In the genomic region with DNA sequence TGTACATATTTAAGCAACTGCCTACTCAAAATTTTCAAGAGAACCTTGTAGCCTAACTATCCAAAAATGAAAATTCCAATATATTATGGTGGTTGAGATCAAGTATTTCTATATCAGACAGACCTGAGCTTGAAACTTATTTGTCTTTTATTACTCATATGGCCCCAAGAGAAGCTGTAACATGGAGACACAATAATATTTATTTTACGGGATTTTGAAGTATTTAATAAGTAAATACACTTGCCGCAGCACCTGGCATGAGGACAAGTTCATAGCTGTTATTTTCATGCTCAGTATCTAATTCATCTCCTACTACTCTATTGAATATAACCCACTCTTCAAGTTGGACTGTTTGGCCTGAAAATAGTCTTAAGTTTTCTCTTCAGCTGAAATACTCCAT, we compare ENCODE assay signal across 9 cellular contexts. TPM values are rescaled to one million over a fixed set of nuclear protein-coding genes. Genes with fewer than 3 reads are reported as not detected.
DNase-seq lines count a peak whose midpoint lies in the region; ATAC-seq, FAIRE-seq and TF ChIP-seq lines count a peak whose summit lies in the region.
"Had no signal": no experiment of that assay in that cellular context is flagged by ENCODE, and none has a peak within 500 bp of the region (broad histone marks: within the 10 kb centered on the region; RNA-seq: fewer than 3 reads in every experiment).

No MANE protein-coding gene starts in this region.

- no peak overlapping the region for H2AFZ ChIP-seq in HepG2 (ENCODE audit: low read length)

- H3K27ac ChIP-seq in HepG2 (ENCODE audit: extremely low read length, insufficient read depth, low read length), result no peak overlapping the region
- peak overlapping the region; percentile 92 for H3K27ac ChIP-seq in substantia nigra (ENCODE audit: low read depth, low read length, poor library complexity, severe bottlenecking)

- H3K9me3 Mint-ChIP-seq in brain, result no peaks in the 10 kb centered on the region

- H3K4me1 ChIP-seq in HepG2 (ENCODE audit: insufficient read depth, low read length), result peaks cover 59% of the 10 kb centered on the region
- H3K4me1 ChIP-seq: adrenal gland had no signal

- H3K4me1 Mint-ChIP-seq in brain, result peaks cover 41% of the 10 kb centered on the region

- intact Hi-C loops in HepG2 (cut with micrococcal nuclease; ENCODE audit: unreplicated experiment), result no loop called here

- in situ Hi-C loops in HepG2 (cut with HindIII; ENCODE audit: extremely low pct_ligation_motif_present, low pct_unique_long_range_greater_than_20kb), result no loop called here

- H3K4me3 Mint-ChIP-seq in brain, result peak overlapping the region; percentile 21 to 88 (median 62)

- no peak for TF ChIP-seq POLR2A in HepG2 (IDR thresholded peaks at IDR 0.05; ENCODE audit: insufficient read depth in 1 of 2, low read depth in 2 of 2, low read length in 2 of 2)

- BruUV-seq in HepG2 (replicated peaks; lab: Mats Ljungman, UMichigan), result no TSS peak

- peaks cover 3 to 32% of the 10 kb centered on the region in 2 experiments for H3K36me3 ChIP-seq in HepG2 (replicated peaks in 1 of 2; ENCODE audit: control insufficient read depth in 1 of 2, insufficient read depth in 2 of 2, low read length in 2 of 2)
- H3K36me3 ChIP-seq: adrenal gland had no signal

- ATAC-seq in HepG2 (no peak), HG03196 (IDR thresholded peaks at IDR 0.05; ENCODE audit: unreplicated experiment) (no peak)

- no peak overlapping the region for H3K4me2 ChIP-seq in HepG2 (ENCODE audit: low read depth, low read length)

- H3K9me3 ChIP-seq in HepG2 (ENCODE audit: low read length), result no peaks in the 10 kb centered on the region
- H3K9me3 ChIP-seq: adrenal gland had no signal

- peaks cover 6% of the 10 kb centered on the region for H3K27me3 Mint-ChIP-seq in brain

- CTCF ChIA-PET in HepG2 (lab: Yijun Ruan, JAX; ENCODE audit: low intra/inter-chr PET ratio, low total read pairs), result no interaction called here

- DNase-seq in NCI-H1105 (lab: John Stamatoyannopoulos, UW) (peak; percentile 45), HepG2 (ENCODE audit: low spot score) (no peak), substantia nigra (lab: John Stamatoyannopoulos, UW) (no peak), NCI-H1930 (lab: John Stamatoyannopoulos, UW) (no peak), RKO (ENCODE audit: low spot score) (no peak)
- DNase-seq: activated CD4-positive, alpha-beta T cell treated with anti-CD3 and anti-CD28 coated beads, Interleukin-2, amount 50 U/mL, for 4 hours; adrenal gland had no signal

- H3K27me3 ChIP-seq in HepG2 (ENCODE audit: control insufficient read depth in 1 of 2, insufficient read depth in 2 of 2, low read length in 2 of 2), result no peaks in the 10 kb centered on the region
- H3K27me3 ChIP-seq: adrenal gland had no signal

- H3K27ac Mint-ChIP-seq in brain, result peak overlapping the region in 4 of 5 experiments; percentile 7 to 94 (median 58)

- 97% methylated on average over 2 of the region's 2 CpGs for WGBS in HepG2 (ENCODE audit: low lambda C conversion rate)

- H4K20me1 ChIP-seq in HepG2 (ENCODE audit: insufficient read depth, low read length), result no peaks in the 10 kb centered on the region

- no peak overlapping the region for H3K4me3 ChIP-seq in HepG2 (replicated peaks in 1 of 3; ENCODE audit: insufficient read depth in 1 of 3, low read depth in 2 of 3, low read length in 3 of 3)

- TF ChIP-seq EP300 in HepG2 (IDR thresholded peaks at IDR 0.05; ENCODE audit: low read depth in 2 of 2, low read length in 2 of 2) (no peak), HepG2 (CRISPR knock-in tag; IDR thresholded peaks at IDR 0.05; ENCODE audit: borderline replicate concordance) (no peak)

- POLR2A ChIA-PET in HepG2 (lab: Yijun Ruan, JAX), result no interaction called here

- H3K79me2 ChIP-seq in HepG2 (ENCODE audit: insufficient read depth, low read length), result peaks cover 95% of the 10 kb centered on the region

- peaks cover 3% of the 10 kb centered on the region for H3K36me3 Mint-ChIP-seq in brain

- no peak for TF ChIP-seq RAD21 in HepG2 (CRISPR knock-in tag; IDR thresholded peaks at IDR 0.05)

- H3K9ac ChIP-seq in HepG2 (ENCODE audit: insufficient read depth, low read depth, low read length), result no peak overlapping the region

- FAIRE-seq in HepG2 (lab: Jason Lieb, UNC), result no peak

- no peak for TF ChIP-seq CTCF in brain (conservative IDR thresholded peaks at IDR 0.05)
- no peak for TF ChIP-seq CTCF in HepG2 (CRISPR knock-in tag; IDR thresholded peaks at IDR 0.05)

TF ChIP-seq in HepG2, 621 proteins besides CTCF, POLR2A, EP300 and RAD21:
- TF ChIP-seq ZNF569 (CRISPR knock-in tag; IDR thresholded peaks at IDR 0.05; ENCODE audit: borderline replicate concordance), result no peak
- TF ChIP-seq POLR2AphosphoS2 (IDR thresholded peaks at IDR 0.05; ENCODE audit: low read depth, low read length), result 0 out of 2 replicates have a peak, but pooled peaks have one; percentile 29

RNA-seq across cellular contexts. Expression of gene PTPRK, which starts 28.0 kb away (rescaled TPM):
- polyA plus RNA-seq in brain (ENCODE audit: insufficient read depth, low read depth, low replicate concordance) (22.2 TPM), HepG2 (2011; rRNA removed) (40.0 and 43.6 TPM in 2 replicates)
- 52.4 and 98.3 TPM in 2 replicates for total RNA-seq in HepG2 (2016; rRNA removed; fragmentation: Illumina TruSeq; extraction: Trizol)
- total RNA-seq in HepG2 (2016; cell fraction: cytosol; rRNA removed; fragmentation: Illumina TruSeq; extraction: Trizol; ENCODE audit: low read depth), result 29.7 and 32.9 TPM in 2 replicates
- 47.0 and 86.4 TPM in 2 replicates for total RNA-seq in HepG2 (2016; cell fraction: insoluble cytoplasmic fraction; rRNA removed; fragmentation: Illumina TruSeq; extraction: Trizol)
- total RNA-seq in HepG2 (2016; cell fraction: membrane; rRNA removed; fragmentation: Illumina TruSeq; extraction: Trizol), result 36.9 and 39.5 TPM in 2 replicates
- 243 and 259 TPM in 2 replicates for total RNA-seq in HepG2 (2016; cell fraction: nucleus; rRNA removed; fragmentation: Illumina TruSeq; extraction: Trizol)
- 26.4 and 36.1 TPM in 2 replicates for polyA plus RNA-seq in HepG2 (2011; cell fraction: cytosol; rRNA removed)
- 57.3 and 62.4 TPM in 2 replicates for polyA plus RNA-seq in HepG2 (2011; cell fraction: nucleus; rRNA removed)
- polyA plus RNA-seq in HepG2 (2012), result 74.2 and 81.5 TPM in 2 replicates
- polyA plus RNA-seq in HepG2 (2016; cell fraction: cytosol; fragmentation: Illumina TruSeq; extraction: Trizol; ENCODE audit: low read depth), result 14.1 and 16.7 TPM in 2 replicates
- polyA plus RNA-seq in HepG2 (2016; cell fraction: insoluble cytoplasmic fraction; fragmentation: Illumina TruSeq; extraction: Trizol; ENCODE audit: low read depth), result 36.4 and 38.2 TPM in 2 replicates
- 17.6 and 19.0 TPM in 2 replicates for polyA plus RNA-seq in HepG2 (2016; cell fraction: membrane; fragmentation: Illumina TruSeq; extraction: Trizol; ENCODE audit: low read depth)
- 68.4 and 81.3 TPM in 2 replicates for polyA plus RNA-seq in HepG2 (2016; cell fraction: nucleus; fragmentation: Illumina TruSeq; extraction: Trizol; ENCODE audit: insufficient read depth, low read depth)
- 19.5 and 154 TPM in 2 replicates for polyA minus RNA-seq in HepG2 (2011; rRNA and poly(A)+ RNA removed; ENCODE audit: low replicate concordance)
- polyA minus RNA-seq in HepG2 (2011; cell fraction: cytosol; rRNA and poly(A)+ RNA removed), result 69.6 and 97.5 TPM in 2 replicates
- polyA minus RNA-seq in HepG2 (2011; cell fraction: nucleus; rRNA and poly(A)+ RNA removed), result 726 and 816 TPM in 2 replicates
